In genomic region chr1:163186910-163187309, GRCh38 we compare ENCODE assay signal across 28 cellular contexts.
"Had no signal": no experiment of that assay in that cellular context is flagged by ENCODE, and none has a peak within 500 bp of the region (broad histone marks: within the 10 kb centered on the region; RNA-seq: fewer than 3 reads in every experiment).

No MANE protein-coding gene starts in this region.

- H3K9me3 Mint-ChIP-seq: activated CD4-positive, alpha-beta T cell treated with anti-CD3 and anti-CD28 coated beads, Interleukin-2, amount 10 ng/mL, durations not matched to agents 7 days and 5 days; activated naive CD8-positive, alpha-beta T cell treated with anti-CD3 and anti-CD28 coated beads, Interleukin-2, amount 50 U/mL, for 24 hours; activated T-helper 1 cell treated with anti-CD3 and anti-CD28 coated beads, Interleukin-12 subunit alpha, Interleukin-12 subunit beta, Interleukin-2, Interleukin-4 antibody, amounts not matched to agents 30 ng/mL and 10 ng/mL and 1 ng/mL, durations not matched to agents 14 hours and 24 hours and 36 hours; brain; effector memory CD8-positive, alpha-beta T cell; natural killer cell treated with Interleukin-12 subunit alpha and Interleukin-12 subunit beta and Interleukin-15 and Interleukin-18, amount 100 ng/mL, for 72 hours; T-helper 2 cell treated with Interferon-gamma antibody and Interleukin-4, amounts not matched to agents 5 μg/mL and 100 μg/mL, for 36 hours had no signal

- H3K4me1 ChIP-seq: pancreas, psoas muscle, right atrium auricular region, spleen, testis, upper lobe of left lung had no signal

- H3K4me3 Mint-ChIP-seq: activated CD4-positive, alpha-beta T cell treated with anti-CD3 and anti-CD28 coated beads, Interleukin-2, amount 10 ng/mL, durations not matched to agents 7 days and 5 days; activated CD8-positive, alpha-beta T cell treated with anti-CD3 and anti-CD28 coated beads, Interleukin-2, amount 10 ng/mL, durations not matched to agents 7 days and 5 days; activated naive CD8-positive, alpha-beta T cell treated with anti-CD3 and anti-CD28 coated beads, Interleukin-2, amount 50 U/mL, for 24 hours; activated T-helper 1 cell treated with anti-CD3 and anti-CD28 coated beads, Interleukin-12 subunit alpha, Interleukin-12 subunit beta, Interleukin-2, Interleukin-4 antibody, amounts not matched to agents 30 ng/mL and 10 ng/mL and 1 ng/mL, durations not matched to agents 14 hours and 24 hours and 36 hours; brain; effector memory CD8-positive, alpha-beta T cell; immature natural killer cell; natural killer cell treated with Interleukin-12 subunit alpha and Interleukin-12 subunit beta and Interleukin-15 and Interleukin-18, amount 100 ng/mL, for 72 hours; T-helper 2 cell treated with Interferon-gamma antibody and Interleukin-4, amounts not matched to agents 5 μg/mL and 100 μg/mL, for 36 hours had no signal

- H3K27ac Mint-ChIP-seq: activated CD4-positive, alpha-beta T cell treated with anti-CD3 and anti-CD28 coated beads, Interleukin-2, amount 10 ng/mL, durations not matched to agents 7 days and 5 days; activated CD8-positive, alpha-beta T cell treated with anti-CD3 and anti-CD28 coated beads, Interleukin-2, amount 10 ng/mL, durations not matched to agents 7 days and 5 days; activated naive CD8-positive, alpha-beta T cell treated with anti-CD3 and anti-CD28 coated beads, Interleukin-2, amount 50 U/mL, for 24 hours; activated T-helper 1 cell treated with anti-CD3 and anti-CD28 coated beads, Interleukin-12 subunit alpha, Interleukin-12 subunit beta, Interleukin-2, Interleukin-4 antibody, amounts not matched to agents 30 ng/mL and 10 ng/mL and 1 ng/mL, durations not matched to agents 14 hours and 24 hours and 36 hours; brain; effector memory CD8-positive, alpha-beta T cell; immature natural killer cell; natural killer cell treated with Interleukin-12 subunit alpha and Interleukin-12 subunit beta and Interleukin-15 and Interleukin-18, amount 100 ng/mL, for 72 hours; T-helper 2 cell treated with Interferon-gamma antibody and Interleukin-4, amounts not matched to agents 5 μg/mL and 100 μg/mL, for 36 hours had no signal

- H3K9me3 ChIP-seq: neutrophil, pancreas, psoas muscle, right atrium auricular region, spleen, testis, upper lobe of left lung had no signal

- H3K27ac ChIP-seq: hepatocyte, neutrophil, pancreas, psoas muscle, right atrium auricular region, spleen, testis, upper lobe of left lung, VCaP had no signal

- DNase-seq: activated CD4-positive, alpha-beta T cell treated with anti-CD3 and anti-CD28 coated beads, Interleukin-2, amount 10 ng/mL, durations not matched to agents 7 days and 5 days; activated CD4-positive, CD25-positive, alpha-beta regulatory T cell treated with anti-CD3 and anti-CD28 coated beads, Interleukin-2, amount 50 U/mL, for 72 hours; activated CD8-positive, alpha-beta T cell treated with anti-CD3 and anti-CD28 coated beads, Interleukin-2, amount 10 ng/mL, durations not matched to agents 7 days and 5 days; activated gamma-delta T cell; activated naive CD4-positive, alpha-beta T cell treated with anti-CD3 and anti-CD28 coated beads, Interleukin-2, amount 50 U/mL, for 16 hours; activated naive CD8-positive, alpha-beta T cell treated with anti-CD3 and anti-CD28 coated beads, Interleukin-2, amount 50 U/mL, for 24 hours; caudate nucleus; effector memory CD8-positive, alpha-beta T cell; foreskin melanocyte; immature natural killer cell; mammary epithelial cell; pancreas; psoas muscle; spleen; stimulated activated CD4-positive, alpha-beta T cell treated with anti-CD3 and anti-CD28 coated beads, Interleukin-4, amount 100 ng/mL, for 1 hour; stimulated activated naive CD4-positive, alpha-beta T cell; testis; upper lobe of left lung had no signal

- H3K36me3 ChIP-seq: neutrophil, pancreas, right atrium auricular region, spleen, upper lobe of left lung had no signal

- ATAC-seq: activated CD8-positive, alpha-beta T cell treated with anti-CD3 and anti-CD28 coated beads, Interleukin-2, amount 10 ng/mL, durations not matched to agents 7 days and 5 days; activated naive CD8-positive, alpha-beta T cell treated with anti-CD3 and anti-CD28 coated beads, Interleukin-2, amount 50 U/mL, for 24 hours; effector memory CD8-positive, alpha-beta T cell; esophagus mucosa; left lobe of liver; natural killer cell treated with Interleukin-12 subunit alpha and Interleukin-12 subunit beta and Interleukin-15 and Interleukin-18, amount 100 ng/mL, for 72 hours; pancreas; psoas muscle had no signal

- H3K27me3 ChIP-seq: pancreas, right atrium auricular region, spleen, testis, upper lobe of left lung had no signal

- H3K4me1 Mint-ChIP-seq: activated CD4-positive, alpha-beta T cell treated with anti-CD3 and anti-CD28 coated beads, Interleukin-2, amount 10 ng/mL, durations not matched to agents 7 days and 5 days; activated naive CD8-positive, alpha-beta T cell treated with anti-CD3 and anti-CD28 coated beads, Interleukin-2, amount 50 U/mL, for 24 hours; brain; immature natural killer cell had no signal

- H3K4me3 ChIP-seq: hepatocyte, pancreas, psoas muscle, right atrium auricular region, spleen, testis, upper lobe of left lung had no signal

- H3K27me3 Mint-ChIP-seq: brain had no signal

- H3K36me3 Mint-ChIP-seq: brain; immature natural killer cell; natural killer cell treated with Interleukin-12 subunit alpha and Interleukin-12 subunit beta and Interleukin-15 and Interleukin-18, amount 100 ng/mL, for 72 hours had no signal
